In genomic region chr1:226989081-226989747, GRCh38 we compare ENCODE assay signal across 11 cellular contexts. TPM values are rescaled to one million over a fixed set of nuclear protein-coding genes. Genes with fewer than 3 reads are reported as not detected.
DNase-seq lines count a peak whose midpoint lies in the region; ATAC-seq and TF ChIP-seq lines count a peak whose summit lies in the region.
"Had no signal": no experiment of that assay in that cellular context is flagged by ENCODE, and none has a peak within 500 bp of the region (broad histone marks: within the 10 kb centered on the region; RNA-seq: fewer than 3 reads in every experiment).

No MANE protein-coding gene starts in this region.

- WGBS in thyroid gland, 2 donors = 54 to 57% methylated on average over 11 of the region's 11 CpGs

- peak overlapping the region; percentile 47 for H3K27ac ChIP-seq in lower lobe of right lung
- H3K27ac ChIP-seq in thyroid gland = peak overlapping the region; percentile 8 to 70 (median 57)

- H3K4me3 ChIP-seq in lower lobe of right lung (no peak overlapping the region), thyroid gland (replicated peaks in 1 of 3) (no peak overlapping the region)
- H3K4me3 ChIP-seq: tibial nerve had no signal

- H3K27me3 ChIP-seq in lower lobe of right lung (ENCODE audit: low read depth) (no peaks in the 10 kb centered on the region), thyroid gland (no peaks in the 10 kb centered on the region)
- H3K27me3 ChIP-seq: tibial nerve had no signal

- TF ChIP-seq POLR2A in thyroid gland (IDR thresholded peaks at IDR 0.05) = no peak

- no peak overlapping the region for H3K4me3 Mint-ChIP-seq in activated naive CD8-positive, alpha-beta T cell treated with anti-CD3 and anti-CD28 coated beads, Interleukin-2, amount 50 U/mL, for 24 hours

- H3K9me3 ChIP-seq in lower lobe of right lung = no peaks in the 10 kb centered on the region
- no peaks in the 10 kb centered on the region for H3K9me3 ChIP-seq in thyroid gland

- H3K4me1 Mint-ChIP-seq in activated naive CD8-positive, alpha-beta T cell treated with anti-CD3 and anti-CD28 coated beads, Interleukin-2, amount 50 U/mL, for 24 hours = peaks cover 20% of the 10 kb centered on the region

- H3K27me3 Mint-ChIP-seq in activated naive CD8-positive, alpha-beta T cell treated with anti-CD3 and anti-CD28 coated beads, Interleukin-2, amount 50 U/mL, for 24 hours = no peaks in the 10 kb centered on the region

- peak overlapping the region; percentile 27 for H3K27ac Mint-ChIP-seq in activated naive CD8-positive, alpha-beta T cell treated with anti-CD3 and anti-CD28 coated beads, Interleukin-2, amount 50 U/mL, for 24 hours

- no peaks in the 10 kb centered on the region for H3K36me3 Mint-ChIP-seq in activated naive CD8-positive, alpha-beta T cell treated with anti-CD3 and anti-CD28 coated beads, Interleukin-2, amount 50 U/mL, for 24 hours (ENCODE audit: low read depth)

- intact Hi-C loops in lower lobe of right lung (cut with DNase I) = no loop called here
- intact Hi-C loops in thyroid gland (cut with DNase I) = no loop called here

- no peaks in the 10 kb centered on the region for H3K9me3 Mint-ChIP-seq in activated naive CD8-positive, alpha-beta T cell treated with anti-CD3 and anti-CD28 coated beads, Interleukin-2, amount 50 U/mL, for 24 hours

- H3K4me1 ChIP-seq in lower lobe of right lung (peaks cover 40% of the 10 kb centered on the region), thyroid gland (peaks cover 27 to 28% of the 10 kb centered on the region in 2 donors)

- ATAC-seq in activated naive CD8-positive, alpha-beta T cell treated with anti-CD3 and anti-CD28 coated beads, Interleukin-2, amount 50 U/mL, for 24 hours = no peak
- ATAC-seq in lower lobe of right lung (peak in 1 of 2 donors; percentile 10), HG02759 (IDR thresholded peaks at IDR 0.05; ENCODE audit: unreplicated experiment) (no peak)

- H3K36me3 ChIP-seq in lower lobe of right lung (peaks cover 50% of the 10 kb centered on the region), thyroid gland (peaks cover 0 to 5% of the 10 kb centered on the region in 2 donors)

- no peak for TF ChIP-seq CTCF in lower lobe of right lung (IDR thresholded peaks at IDR 0.05)
- no peak for TF ChIP-seq CTCF in thyroid gland (IDR thresholded peaks at IDR 0.05)

- DNase-seq in activated CD8-positive, alpha-beta memory T cell treated with anti-CD3 and anti-CD28 coated beads for 24 hours = peak; percentile 54
- no peak for DNase-seq in activated CD8-positive, alpha-beta memory T cell treated with anti-CD3 and anti-CD28 coated beads, Interleukin-2, amount 50 U/mL, for 4 hours
- no peak for DNase-seq in activated naive CD8-positive, alpha-beta T cell treated with anti-CD3 and anti-CD28 coated beads, Interleukin-2, amount 50 U/mL, for 24 hours
- no peak for DNase-seq in lower lobe of right lung
- peak in 1 of 2 donors; percentile 37 for DNase-seq in thyroid gland
- DNase-seq in NCI-H2196 treated with DMSO at 0.1 percent for 48 hours (lab: John Stamatoyannopoulos, UW; ENCODE audit: unreplicated experiment) = no peak
- DNase-seq in stimulated activated CD4-positive, alpha-beta T cell treated with anti-CD3 and anti-CD28 coated beads, Interleukin-2, amount 100 ng/mL, for 24 hours = no peak
- DNase-seq: mammary epithelial cell, NCI-H69 had no signal

RNA-seq across cellular contexts. Expression of gene COQ8A, which starts 49.1 kb away (rescaled TPM):
- 45.0 TPM for total RNA-seq in lower lobe of right lung
- 10 to 100 TPM; 25.1 to 35.9 (median 30.1) TPM for total RNA-seq in thyroid gland
